ENCODE assay signal across 22 cellular contexts in genomic region chr3:126928921-126929485, GRCh38.
"Had no signal": no experiment of that assay in that cellular context is flagged by ENCODE, and none has a peak within 500 bp of the region (broad histone marks: within the 10 kb centered on the region; RNA-seq: fewer than 3 reads in every experiment).

No MANE protein-coding gene starts in this region.

- FAIRE-seq: astrocyte, RCC 7860 had no signal

- ATAC-seq: activated T-cell treated with anti-CD3 and anti-CD28 coated beads, Interleukin-2, amount 50 U/mL, for 4 hours; T-cell had no signal

- H3K9ac ChIP-seq: KMS-11 had no signal

- H3K4me2 ChIP-seq: KMS-11 had no signal

- H3K27ac ChIP-seq: KMS-11, VCaP had no signal

- DNase-seq: activated CD4-positive, alpha-beta memory T cell treated with anti-CD3 and anti-CD28 coated beads for 36 hours; activated CD4-positive, alpha-beta T cell treated with anti-CD3 and anti-CD28 coated beads, Interleukin-2, amount 10 ng/mL, durations not matched to agents 7 days and 5 days; activated CD4-positive, CD25-positive, alpha-beta regulatory T cell; activated CD8-positive, alpha-beta memory T cell treated with anti-CD3 and anti-CD28 coated beads for 24 hours; activated gamma-delta T cell; activated naive CD4-positive, alpha-beta T cell treated with anti-CD3 and anti-CD28 coated beads for 36 hours; activated T-cell treated with anti-CD3 and anti-CD28 coated beads, Interleukin-2, amount 50 U/mL, for 4 hours; amygdala; NCI-H1092; NCI-H1417; NCI-H1930; NCI-H345; NCI-H510A; NCI-H526 treated with DMSO at 0.1 percent for 48 hours; SHP77 treated with DMSO at 0.1 percent for 48 hours; T-cell; T-helper 2 cell; T1000 had no signal
